ENCODE assay signal across 1 cellular context in genomic region chr17:50095626-50096037, GRCh38.
TF ChIP-seq lines count a peak whose summit lies in the region.

No MANE protein-coding gene starts in this region.

TF ChIP-seq in HepG2, 621 proteins besides CTCF, POLR2A, EP300 and RAD21 (continued from another document):
- TF ChIP-seq ZBTB8A (CRISPR knock-in tag; IDR thresholded peaks at IDR 0.05; ENCODE audit: borderline replicate concordance, low read depth) = no peak
- TF ChIP-seq RORA (CRISPR knock-in tag; IDR thresholded peaks at IDR 0.05) = no peak
- TF ChIP-seq NPAS2 (CRISPR knock-in tag; IDR thresholded peaks at IDR 0.05; ENCODE audit: borderline replicate concordance) = 0 out of 2 replicates have a peak, but pooled peaks have one; percentile 22
- TF ChIP-seq ZNF547 (CRISPR knock-in tag; IDR thresholded peaks at IDR 0.05) = no peak
- TF ChIP-seq ZNF431 (CRISPR knock-in tag; IDR thresholded peaks at IDR 0.05; ENCODE audit: borderline replicate concordance, low read depth) = no peak
- 0 out of 2 replicates have a peak, but pooled peaks have one; percentile 62 for TF ChIP-seq ZBTB39 (CRISPR knock-in tag; IDR thresholded peaks at IDR 0.05)
- no peak for TF ChIP-seq ZNF333 (CRISPR knock-in tag; IDR thresholded peaks at IDR 0.05; ENCODE audit: borderline replicate concordance)
- no peak for TF ChIP-seq ZNF205 (CRISPR knock-in tag; IDR thresholded peaks at IDR 0.05)
